ENCODE assay signal across 23 cellular contexts in the genomic region with DNA sequence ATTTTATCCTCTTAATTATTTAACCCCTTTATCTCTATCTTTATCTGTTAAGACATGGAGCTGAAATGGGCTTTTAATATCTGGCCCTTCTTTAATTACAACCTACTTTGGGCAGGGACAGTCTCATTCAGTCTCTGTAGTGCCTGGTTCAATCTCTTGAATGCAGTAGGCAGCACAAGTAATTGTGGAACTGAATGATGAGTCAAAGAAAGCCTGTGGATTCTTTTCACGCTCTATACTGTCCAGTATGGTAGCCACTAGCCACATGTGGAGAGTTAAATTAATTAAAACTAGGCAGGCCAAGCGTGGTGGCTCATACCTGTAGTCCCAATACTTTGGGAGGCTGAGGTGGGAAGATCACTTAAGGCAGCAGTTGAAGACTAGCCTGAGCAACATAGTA. TPM values are rescaled to one million over a fixed set of nuclear protein-coding genes. Genes with fewer than 3 reads are reported as not detected.
A peak's percentile ranks its signal among the peaks of the same experiment; 100 is the strongest.
DNase-seq lines count a peak whose midpoint lies in the region; ATAC-seq and TF ChIP-seq lines count a peak whose summit lies in the region.
"Had no signal": no experiment of that assay in that cellular context is flagged by ENCODE, and none has a peak within 500 bp of the region (broad histone marks: within the 10 kb centered on the region; RNA-seq: fewer than 3 reads in every experiment).

No MANE protein-coding gene starts in this region.

- 0 out of 22 replicates have a peak overlapping the region, but pooled peaks of 1 of the 11 experiments have one; percentile 26 for H3K9ac ChIP-seq in BLaER1 treated with 17β-estradiol and CSF1 and Interleukin-3, amounts not matched to agents 10 nM and 100 nM
- H3K9ac ChIP-seq: SK-N-SH had no signal

- no peaks in the 10 kb centered on the region for H3K9me3 Mint-ChIP-seq in activated CD8-positive, alpha-beta T cell treated with anti-CD3 and anti-CD28 coated beads, Interleukin-2, amount 10 ng/mL, durations not matched to agents 7 days and 5 days (ENCODE audit: insufficient read depth)
- H3K9me3 Mint-ChIP-seq in natural killer cell = no peaks in the 10 kb centered on the region
- H3K9me3 Mint-ChIP-seq: activated naive CD8-positive, alpha-beta T cell treated with anti-CD3 and anti-CD28 coated beads, Interleukin-2, amount 50 U/mL, for 24 hours; activated T-helper 2 cell treated with anti-CD3 and anti-CD28 coated beads, Interferon-gamma antibody, Interleukin-2, Interleukin-4, amounts not matched to agents 10 μg/mL and 5 μg/mL and 100 μg/mL, durations not matched to agents 14 hours and 24 hours and 36 hours; stimulated activated naive CD8-positive, alpha-beta T cell treated with anti-CD3 and anti-CD28 coated beads, Interleukin-15, Interleukin-2, amounts not matched to agents 100 ng/mL and 50 ng/mL, for 24 hours had no signal

- POLR2A ChIA-PET in activated CD8-positive, alpha-beta T cell treated with anti-CD3 and anti-CD28 coated beads, Interleukin-2, amount 10 ng/mL, durations not matched to agents 7 days and 5 days (lab: Charles Lee) = no interaction called here

- no peaks in the 10 kb centered on the region for H3K9me2 ChIP-seq in DOHH2 (replicated peaks; ENCODE audit: control insufficient read depth, low read length)
- H3K9me2 ChIP-seq: SK-N-SH had no signal

- peaks cover 0 to 67% (median 37%) of the 10 kb centered on the region in 11 experiments; a peak in 18 of 22 replicates for H3K36me3 ChIP-seq in BLaER1 treated with 17β-estradiol and CSF1 and Interleukin-3, amounts not matched to agents 10 nM and 100 nM
- peaks cover 65% of the 10 kb centered on the region for H3K36me3 ChIP-seq in DOHH2 (ENCODE audit: control insufficient read depth, low read length)

- H4K20me1 ChIP-seq in BLaER1 treated with 17β-estradiol and CSF1 and Interleukin-3, amounts not matched to agents 10 nM and 100 nM = peaks cover 64 to 100% (median 98%) of the 10 kb centered on the region in 11 experiments; a peak in 21 of 22 replicates
- peaks cover 26% of the 10 kb centered on the region for H4K20me1 ChIP-seq in DOHH2 (ENCODE audit: control insufficient read depth, insufficient read depth, low read depth, low read length)

- H3K27me3 Mint-ChIP-seq in activated CD8-positive, alpha-beta T cell treated with anti-CD3 and anti-CD28 coated beads, Interleukin-2, amount 10 ng/mL, durations not matched to agents 7 days and 5 days (ENCODE audit: low read depth) = no peaks in the 10 kb centered on the region
- H3K27me3 Mint-ChIP-seq in natural killer cell (ENCODE audit: low read depth in 2 of 2) = no peaks in the 10 kb centered on the region
- H3K27me3 Mint-ChIP-seq: activated naive CD8-positive, alpha-beta T cell treated with anti-CD3 and anti-CD28 coated beads, Interleukin-2, amount 50 U/mL, for 24 hours; stimulated activated naive CD8-positive, alpha-beta T cell treated with anti-CD3 and anti-CD28 coated beads, Interleukin-15, Interleukin-2, amounts not matched to agents 100 ng/mL and 50 ng/mL, for 24 hours had no signal

- H3F3A ChIP-seq in DOHH2 (ENCODE audit: control insufficient read depth, insufficient read depth) = peaks cover 5% of the 10 kb centered on the region; the same call in 1 of the 2 replicates

- H3K4me1 ChIP-seq in BLaER1 treated with 17β-estradiol and CSF1 and Interleukin-3, amounts not matched to agents 10 nM and 100 nM = peaks cover 22 to 61% (median 42%) of the 10 kb centered on the region in 10 experiments
- peaks cover 91% of the 10 kb centered on the region for H3K4me1 ChIP-seq in DOHH2 (ENCODE audit: control insufficient read depth, low read length)

- no peak overlapping the region for H3K4me3 Mint-ChIP-seq in activated CD8-positive, alpha-beta T cell treated with anti-CD3 and anti-CD28 coated beads, Interleukin-2, amount 10 ng/mL, durations not matched to agents 7 days and 5 days
- no peak overlapping the region for H3K4me3 Mint-ChIP-seq in natural killer cell
- H3K4me3 Mint-ChIP-seq: activated naive CD8-positive, alpha-beta T cell treated with anti-CD3 and anti-CD28 coated beads, Interleukin-2, amount 50 U/mL, for 24 hours; stimulated activated naive CD8-positive, alpha-beta T cell treated with anti-CD3 and anti-CD28 coated beads, Interleukin-15, Interleukin-2, amounts not matched to agents 100 ng/mL and 50 ng/mL, for 24 hours had no signal

- H3K36me3 Mint-ChIP-seq in activated CD8-positive, alpha-beta T cell treated with anti-CD3 and anti-CD28 coated beads, Interleukin-2, amount 10 ng/mL, durations not matched to agents 7 days and 5 days (ENCODE audit: low read depth) = peaks cover 30% of the 10 kb centered on the region
- H3K36me3 Mint-ChIP-seq in natural killer cell = no peaks in the 10 kb centered on the region

- H3K4me2 ChIP-seq in BLaER1 treated with 17β-estradiol and CSF1 and Interleukin-3, amounts not matched to agents 10 nM and 100 nM = peak overlapping the region in 10 of 11 experiments; percentile 7 to 77 (median 32); a peak in 16 of 22 replicates
- peak overlapping the region; percentile 35 for H3K4me2 ChIP-seq in DOHH2 (ENCODE audit: low read length)

- intact Hi-C loops in natural killer cell (cut with micrococcal nuclease) = no loop called here

- H3K4me1 Mint-ChIP-seq in activated CD8-positive, alpha-beta T cell treated with anti-CD3 and anti-CD28 coated beads, Interleukin-2, amount 10 ng/mL, durations not matched to agents 7 days and 5 days (ENCODE audit: low read depth) = peaks cover 42% of the 10 kb centered on the region
- peaks cover 77 to 78% of the 10 kb centered on the region in 2 donors for H3K4me1 Mint-ChIP-seq in natural killer cell

- TF ChIP-seq CTCF in DOHH2 (IDR thresholded peaks at IDR 0.05; ENCODE audit: low read depth, low read length, poor library complexity, severe bottlenecking) (no peak), natural killer cell (IDR thresholded peaks at IDR 0.05) (no peak)

- CTCF ChIA-PET in activated CD8-positive, alpha-beta T cell treated with anti-CD3 and anti-CD28 coated beads, Interleukin-2, amount 10 ng/mL, durations not matched to agents 7 days and 5 days (lab: Charles Lee) = interaction anchor here (1.1 kb wide), 1 partner anchor 29 kb away, joined by 4 read pairs; no protein-coding TSS in a partner anchor

- H3K4me3 ChIP-seq in BLaER1 treated with 17β-estradiol and CSF1 and Interleukin-3, amounts not matched to agents 10 nM and 100 nM = no peak overlapping the region
- peak overlapping the region; percentile 4; the same call in 1 of the 2 replicates for H3K4me3 ChIP-seq in DOHH2 (ENCODE audit: low read length)

- peak overlapping the region in 3 of 11 experiments; percentile 10 to 17 (median 12); a peak in 5 of 22 replicates for H3K27ac ChIP-seq in BLaER1 treated with 17β-estradiol and CSF1 and Interleukin-3, amounts not matched to agents 10 nM and 100 nM
- no peak overlapping the region for H3K27ac ChIP-seq in DOHH2 (ENCODE audit: low read depth, low read length)

- peaks cover 100% of the 10 kb centered on the region for H3K79me2 ChIP-seq in DOHH2 (ENCODE audit: control insufficient read depth, low read length)

- no peak overlapping the region for H3K27ac Mint-ChIP-seq in activated CD8-positive, alpha-beta T cell treated with anti-CD3 and anti-CD28 coated beads, Interleukin-2, amount 10 ng/mL, durations not matched to agents 7 days and 5 days
- peak overlapping the region; percentile 67 for H3K27ac Mint-ChIP-seq in natural killer cell
- H3K27ac Mint-ChIP-seq: activated naive CD8-positive, alpha-beta T cell treated with anti-CD3 and anti-CD28 coated beads, Interleukin-2, amount 50 U/mL, for 24 hours; activated T-helper 2 cell treated with anti-CD3 and anti-CD28 coated beads, Interferon-gamma antibody, Interleukin-2, Interleukin-4, amounts not matched to agents 10 μg/mL and 5 μg/mL and 100 μg/mL, durations not matched to agents 14 hours and 24 hours and 36 hours; stimulated activated naive CD8-positive, alpha-beta T cell treated with anti-CD3 and anti-CD28 coated beads, Interleukin-15, Interleukin-2, amounts not matched to agents 100 ng/mL and 50 ng/mL, for 24 hours had no signal

- DNase-seq in activated CD8-positive, alpha-beta T cell treated with anti-CD3 and anti-CD28 coated beads, Interleukin-2, amount 10 ng/mL, durations not matched to agents 7 days and 5 days = peak; percentile 3
- no peak for DNase-seq in natural killer cell
- no peak for DNase-seq in GF-D8 (lab: John Stamatoyannopoulos, UW)
- no peak for DNase-seq in activated gamma-delta T cell (lab: John Stamatoyannopoulos, UW)
- DNase-seq: activated CD4-positive, alpha-beta T cell treated with anti-CD3 and anti-CD28 coated beads for 48 hours; activated naive CD8-positive, alpha-beta T cell treated with anti-CD3 and anti-CD28 coated beads, Interleukin-2, amount 50 U/mL, for 24 hours; C1 segment of cervical spinal cord; caudate nucleus; dermis blood vessel endothelial cell; hippocampal formation; left colon; mesenchymal stem cell; MV-4-11; NCI-H1436 treated with DMSO at 0.1 percent for 48 hours; NCI-H446; occipital lobe; SK-N-SH; T-helper 2 cell had no signal

- peaks cover 0 to 15% (median 0%) of the 10 kb centered on the region in 11 experiments; a peak in 7 of 22 replicates for H3K9me3 ChIP-seq in BLaER1 treated with 17β-estradiol and CSF1 and Interleukin-3, amounts not matched to agents 10 nM and 100 nM (replicated peaks in 1 of 11)
- no peaks in the 10 kb centered on the region for H3K9me3 ChIP-seq in DOHH2 (ENCODE audit: control insufficient read depth, insufficient read depth, low read length)
- H3K9me3 ChIP-seq: SK-N-SH had no signal

- no peak for ATAC-seq in activated CD8-positive, alpha-beta T cell treated with anti-CD3 and anti-CD28 coated beads, Interleukin-2, amount 10 ng/mL, durations not matched to agents 7 days and 5 days
- ATAC-seq in natural killer cell (no peak), HG02678 (IDR thresholded peaks at IDR 0.05; ENCODE audit: unreplicated experiment) (no peak)
- ATAC-seq: activated naive CD8-positive, alpha-beta T cell treated with anti-CD3 and anti-CD28 coated beads, Interleukin-2, amount 50 U/mL, for 24 hours; left colon had no signal

- H3K27me3 ChIP-seq in BLaER1 treated with 17β-estradiol and CSF1 and Interleukin-3, amounts not matched to agents 10 nM and 100 nM = no peaks in the 10 kb centered on the region
- no peaks in the 10 kb centered on the region for H3K27me3 ChIP-seq in DOHH2 (ENCODE audit: control insufficient read depth, low read length)

RNA-seq across cellular contexts. Expression of a gene that starts 9.3 kb away (rescaled TPM):
- total RNA-seq in activated CD8-positive, alpha-beta T cell treated with anti-CD3 and anti-CD28 coated beads, Interleukin-2, amount 10 ng/mL, durations not matched to agents 7 days and 5 days = 10 to 100 TPM; 85.9 to 87.0 TPM
- 100 to 1,000 TPM; 168 to 205 (median 193) TPM for total RNA-seq in natural killer cell
